In the genomic region with DNA sequence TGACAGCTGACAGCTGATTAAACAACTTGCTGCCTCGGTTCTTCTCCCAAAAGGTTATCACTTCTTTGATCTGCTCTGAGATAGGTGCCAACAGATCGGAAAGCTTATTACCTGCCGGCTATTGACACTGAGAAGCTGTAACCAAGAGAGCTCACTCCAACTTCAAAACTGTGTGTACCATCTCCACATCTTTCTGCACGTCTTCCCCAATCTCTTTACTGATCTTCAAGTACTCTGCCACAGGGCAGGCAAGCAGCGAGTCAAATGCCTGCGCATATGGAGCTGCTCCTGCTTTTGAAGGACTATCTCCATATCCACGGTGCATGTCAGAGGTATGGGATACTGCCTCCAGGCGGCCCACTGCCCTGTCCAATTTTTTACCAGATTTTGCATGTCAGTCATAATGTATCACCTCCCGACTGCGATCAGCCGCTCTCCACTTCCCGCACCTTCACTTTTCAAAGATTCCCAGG, we compare ENCODE assay signal across 8 cellular contexts. TPM values are rescaled to one million over a fixed set of nuclear protein-coding genes. Genes with fewer than 3 reads are reported as not detected.
DNase-seq lines count a peak whose midpoint lies in the region; ATAC-seq, FAIRE-seq and TF ChIP-seq lines count a peak whose summit lies in the region.

No MANE protein-coding gene starts in this region.

- peak overlapping the region; percentile 84 for H3K4me3 Mint-ChIP-seq in CD8-positive, alpha-beta T cell
- H3K4me3 Mint-ChIP-seq in activated T-helper 17 cell treated with anti-CD3 and anti-CD28 coated beads, Interleukin-2, amount 50 U/mL, for 72 hours = peak overlapping the region; percentile 88

- 71% methylated on average over 12 of the region's 12 CpGs for WGBS in HepG2 (ENCODE audit: low lambda C conversion rate)

- peak overlapping the region; percentile 60; the same call in 1 of the 2 replicates for H3K4me2 ChIP-seq in HepG2 (ENCODE audit: low read depth, low read length)

- H3K9me3 ChIP-seq in CD8-positive, alpha-beta T cell (ENCODE audit: low read length) = no peaks in the 10 kb centered on the region
- no peaks in the 10 kb centered on the region; the same call in 1 of the 2 replicates for H3K9me3 ChIP-seq in HepG2 (ENCODE audit: low read length)
- no peaks in the 10 kb centered on the region for H3K9me3 ChIP-seq in uterus

- CTCF ChIA-PET in CD8-positive, alpha-beta T cell (lab: Charles Lee) = interaction anchor here (1.1 kb wide), 1 partner anchor 43 kb away, joined by 4 read pairs; a partner anchor contains a TSS
- CTCF ChIA-PET in HepG2 (lab: Yijun Ruan, JAX; ENCODE audit: low intra/inter-chr PET ratio, low total read pairs) = no interaction called here

- no peak for TF ChIP-seq EP300 in HepG2 (IDR thresholded peaks at IDR 0.05; ENCODE audit: low read depth in 2 of 2, low read length in 2 of 2)
- no peak for TF ChIP-seq EP300 in HepG2 (CRISPR knock-in tag; IDR thresholded peaks at IDR 0.05; ENCODE audit: borderline replicate concordance)

- intact Hi-C loops in CD8-positive, alpha-beta T cell (cut with DNase I, micrococcal nuclease) = loop anchor here (1.0 to 2.0 kb wide), 5 partner anchors 31 to 1054 kb away; a partner anchor contains a TSS
- intact Hi-C loops in HepG2 (cut with micrococcal nuclease; ENCODE audit: unreplicated experiment) = no loop called here
- intact Hi-C loops in uterus (cut with DNase I; ENCODE audit: low total_unique reads) = no loop called here

- peak overlapping the region; percentile 81 for H3K27ac Mint-ChIP-seq in CD8-positive, alpha-beta T cell
- H3K27ac Mint-ChIP-seq in activated T-helper 17 cell treated with anti-CD3 and anti-CD28 coated beads, Interleukin-2, amount 50 U/mL, for 72 hours = no peak overlapping the region

- no peak for TF ChIP-seq POLR2A in HepG2 (IDR thresholded peaks at IDR 0.05; ENCODE audit: insufficient read depth in 1 of 2, low read depth in 2 of 2, low read length in 2 of 2)
- TF ChIP-seq POLR2A in uterus (IDR thresholded peaks at IDR 0.05) = no peak

- TF ChIP-seq CTCF in CD8-positive, alpha-beta T cell (IDR thresholded peaks at IDR 0.05) = no peak
- TF ChIP-seq CTCF in HepG2 (CRISPR knock-in tag; IDR thresholded peaks at IDR 0.05) = no peak
- peak in 1 of 4 experiments; percentile 4 for TF ChIP-seq CTCF in uterus (IDR thresholded peaks at IDR 0.05)

- no peak overlapping the region for H3K9ac ChIP-seq in HepG2 (ENCODE audit: insufficient read depth, low read depth, low read length)

- H3K4me1 Mint-ChIP-seq in CD8-positive, alpha-beta T cell (ENCODE audit: low read depth) = peaks cover 33% of the 10 kb centered on the region
- peaks cover 27% of the 10 kb centered on the region for H3K4me1 Mint-ChIP-seq in activated T-helper 17 cell treated with anti-CD3 and anti-CD28 coated beads, Interleukin-2, amount 50 U/mL, for 72 hours

- H3K9me3 Mint-ChIP-seq in CD8-positive, alpha-beta T cell = peaks cover 3% of the 10 kb centered on the region
- H3K9me3 Mint-ChIP-seq in activated T-helper 17 cell treated with anti-CD3 and anti-CD28 coated beads, Interleukin-2, amount 50 U/mL, for 72 hours = peaks cover 4% of the 10 kb centered on the region

- H3K27me3 Mint-ChIP-seq in CD8-positive, alpha-beta T cell (ENCODE audit: low read depth) = no peaks in the 10 kb centered on the region
- H3K27me3 Mint-ChIP-seq in activated T-helper 17 cell treated with anti-CD3 and anti-CD28 coated beads, Interleukin-2, amount 50 U/mL, for 72 hours = no peaks in the 10 kb centered on the region

- no peaks in the 10 kb centered on the region for H3K27me3 ChIP-seq in CD8-positive, alpha-beta T cell (ENCODE audit: insufficient read depth, low read length)
- 0 out of 5 replicates have a peak, but pooled peaks cover 0 to 1% of the 10 kb centered on the region in 2 experiments for H3K27me3 ChIP-seq in HepG2 (ENCODE audit: control insufficient read depth in 1 of 2, insufficient read depth in 2 of 2, low read length in 2 of 2)
- H3K27me3 ChIP-seq in uterus = no peaks in the 10 kb centered on the region

- no peaks in the 10 kb centered on the region for H4K20me1 ChIP-seq in HepG2 (ENCODE audit: insufficient read depth, low read length)

- no peak for ATAC-seq in CD8-positive, alpha-beta T cell
- peak; percentile 3 for ATAC-seq in HG02588 (IDR thresholded peaks at IDR 0.05; ENCODE audit: unreplicated experiment)
- peak; percentile 31 for ATAC-seq in activated T-helper 17 cell treated with anti-CD3 and anti-CD28 coated beads, Interleukin-2, amount 50 U/mL, for 72 hours (replicated peaks)
- ATAC-seq in HepG2 = peak; percentile 50
- no peak for ATAC-seq in HG03159 (IDR thresholded peaks at IDR 0.05; ENCODE audit: unreplicated experiment)
- no peak for ATAC-seq in HG03095 (IDR thresholded peaks at IDR 0.05; ENCODE audit: unreplicated experiment)

- H3K27ac ChIP-seq in CD8-positive, alpha-beta T cell (ENCODE audit: low read depth, low read length) = no peak overlapping the region
- H3K27ac ChIP-seq in HepG2 (ENCODE audit: extremely low read length, insufficient read depth, low read length) (no peak overlapping the region), uterus (peak overlapping the region; percentile 44 to 78), caudate nucleus (ENCODE audit: low read depth, low read length) (no peak overlapping the region)

- peaks cover 15% of the 10 kb centered on the region for H3K4me1 ChIP-seq in CD8-positive, alpha-beta T cell (ENCODE audit: insufficient read depth, low read length)
- peaks cover 7% of the 10 kb centered on the region for H3K4me1 ChIP-seq in HepG2 (ENCODE audit: insufficient read depth, low read length)
- no peaks in the 10 kb centered on the region for H3K4me1 ChIP-seq in uterus

- H3K4me3 ChIP-seq in CD8-positive, alpha-beta T cell (ENCODE audit: low read depth, low read length) = peak overlapping the region; percentile 62
- H3K4me3 ChIP-seq in HepG2 (replicated peaks in 1 of 3; ENCODE audit: insufficient read depth in 1 of 3, low read depth in 2 of 3, low read length in 3 of 3) = no peak overlapping the region; a peak in 1 of 6 replicates
- peak overlapping the region; percentile 51 to 93 for H3K4me3 ChIP-seq in uterus

- DNase-seq in CD8-positive, alpha-beta T cell = no peak
- no peak for DNase-seq in HepG2 (ENCODE audit: low spot score)
- no peak for DNase-seq in uterus
- no peak for DNase-seq in caudate nucleus (lab: John Stamatoyannopoulos, UW)

- H2AFZ ChIP-seq in HepG2 (ENCODE audit: low read length) = no peak overlapping the region

- peaks cover 3% of the 10 kb centered on the region for H3K36me3 ChIP-seq in CD8-positive, alpha-beta T cell (ENCODE audit: insufficient read depth, low read length)
- H3K36me3 ChIP-seq in HepG2 (replicated peaks in 1 of 2; ENCODE audit: control insufficient read depth in 1 of 2, insufficient read depth in 2 of 2, low read length in 2 of 2) = no peaks in the 10 kb centered on the region
- no peaks in the 10 kb centered on the region for H3K36me3 ChIP-seq in uterus

- no peak for FAIRE-seq in HepG2 (lab: Jason Lieb, UNC)

- TF ChIP-seq RAD21 in HepG2 (CRISPR knock-in tag; IDR thresholded peaks at IDR 0.05) = no peak

- BruUV-seq in HepG2 (replicated peaks; lab: Mats Ljungman, UMichigan) = no TSS peak

- in situ Hi-C loops in HepG2 (cut with HindIII; ENCODE audit: extremely low pct_ligation_motif_present, low pct_unique_long_range_greater_than_20kb) = no loop called here

- H3K79me2 ChIP-seq in HepG2 (ENCODE audit: insufficient read depth, low read length) = no peaks in the 10 kb centered on the region

- POLR2A ChIA-PET in CD8-positive, alpha-beta T cell (lab: Charles Lee) = interaction anchor here (1.2 to 1.7 kb wide), 3 partner anchors 11 to 43 kb away, joined by 3 to 13 read pairs (median 4); a partner anchor contains a TSS
- POLR2A ChIA-PET in HepG2 (lab: Yijun Ruan, JAX) = no interaction called here

- H3K36me3 Mint-ChIP-seq in CD8-positive, alpha-beta T cell = peaks cover 27% of the 10 kb centered on the region
- peaks cover 31% of the 10 kb centered on the region for H3K36me3 Mint-ChIP-seq in activated T-helper 17 cell treated with anti-CD3 and anti-CD28 coated beads, Interleukin-2, amount 50 U/mL, for 72 hours (ENCODE audit: low read depth)

RNA-seq across cellular contexts. Expression of a gene that starts 0.4 kb away (rescaled TPM):
- total RNA-seq in CD8-positive, alpha-beta T cell = 1 to 10 TPM in 1 of 2 experiments, under 1 TPM in 1; 0.92 to 1.2 TPM
- 1 to 10 TPM; 3.8 to 4.3 TPM for total RNA-seq in activated T-helper 17 cell treated with anti-CD3 and anti-CD28 coated beads, Interleukin-2, amount 50 U/mL, for 72 hours
- total RNA-seq in HepG2 (2016; rRNA removed; fragmentation: Illumina TruSeq; extraction: Trizol) = 3.3 and 3.4 TPM in 2 replicates
- total RNA-seq in HepG2 (2016; cell fraction: cytosol; rRNA removed; fragmentation: Illumina TruSeq; extraction: Trizol; ENCODE audit: low read depth) = 0.97 and 1.9 TPM in 2 replicates
- total RNA-seq in HepG2 (2016; cell fraction: insoluble cytoplasmic fraction; rRNA removed; fragmentation: Illumina TruSeq; extraction: Trizol) = 2.9 and 3.2 TPM in 2 replicates
- 3.1 and 3.6 TPM in 2 replicates for total RNA-seq in HepG2 (2016; cell fraction: membrane; rRNA removed; fragmentation: Illumina TruSeq; extraction: Trizol)
- total RNA-seq in HepG2 (2016; cell fraction: nucleus; rRNA removed; fragmentation: Illumina TruSeq; extraction: Trizol) = 5.2 TPM in 2 replicates
- polyA plus RNA-seq in HepG2 (2011; rRNA removed) = 1.1 and 1.4 TPM in 2 replicates
- polyA plus RNA-seq in HepG2 (2011; cell fraction: cytosol; rRNA removed) = 0.65 and 0.67 TPM in 2 replicates
- 2.5 and 2.7 TPM in 2 replicates for polyA plus RNA-seq in HepG2 (2011; cell fraction: nucleus; rRNA removed)
- 1.2 TPM in 2 replicates for polyA plus RNA-seq in HepG2 (2012)
- 0.35 and 0.65 TPM in 2 replicates for polyA plus RNA-seq in HepG2 (2016; cell fraction: cytosol; fragmentation: Illumina TruSeq; extraction: Trizol; ENCODE audit: low read depth)
- polyA plus RNA-seq in HepG2 (2016; cell fraction: insoluble cytoplasmic fraction; fragmentation: Illumina TruSeq; extraction: Trizol; ENCODE audit: low read depth) = 2.3 and 2.4 TPM in 2 replicates
- polyA plus RNA-seq in HepG2 (2016; cell fraction: membrane; fragmentation: Illumina TruSeq; extraction: Trizol; ENCODE audit: low read depth) = 0.63 and 0.69 TPM in 2 replicates
- 4.1 and 5.5 TPM in 2 replicates for polyA plus RNA-seq in HepG2 (2016; cell fraction: nucleus; fragmentation: Illumina TruSeq; extraction: Trizol; ENCODE audit: insufficient read depth, low read depth)
- polyA minus RNA-seq in HepG2 (2011; rRNA and poly(A)+ RNA removed; ENCODE audit: low replicate concordance) = 2.0 and 7.2 TPM in 2 replicates
- polyA minus RNA-seq in HepG2 (2011; cell fraction: cytosol; rRNA and poly(A)+ RNA removed) = 1.2 and 2.4 TPM in 2 replicates
- 3.1 and 8.0 TPM in 2 replicates for polyA minus RNA-seq in HepG2 (2011; cell fraction: nucleus; rRNA and poly(A)+ RNA removed)
- total RNA-seq in uterus = 1 to 10 TPM in 3 of 4 donors, not detected in 1; 1.3 to 9.5 (median 6.8) TPM

RNA-seq across cellular contexts. Expression of a gene that starts 31.5 kb away (rescaled TPM):
- total RNA-seq in CD8-positive, alpha-beta T cell = 1 to 10 TPM in 1 of 2 experiments, under 1 TPM in 1; 0.75 to 1.1 TPM
- 1 to 10 TPM; 1.0 to 1.8 TPM for total RNA-seq in activated T-helper 17 cell treated with anti-CD3 and anti-CD28 coated beads, Interleukin-2, amount 50 U/mL, for 72 hours
- not detected in 2 replicates for total RNA-seq in HepG2 (2016; rRNA removed; fragmentation: Illumina TruSeq; extraction: Trizol)
- not detected in 2 replicates for total RNA-seq in HepG2 (2016; cell fraction: cytosol; rRNA removed; fragmentation: Illumina TruSeq; extraction: Trizol; ENCODE audit: low read depth)
- total RNA-seq in HepG2 (2016; cell fraction: insoluble cytoplasmic fraction; rRNA removed; fragmentation: Illumina TruSeq; extraction: Trizol) = not detected in 2 replicates
- total RNA-seq in HepG2 (2016; cell fraction: membrane; rRNA removed; fragmentation: Illumina TruSeq; extraction: Trizol) = not detected in 2 replicates
- total RNA-seq in HepG2 (2016; cell fraction: nucleus; rRNA removed; fragmentation: Illumina TruSeq; extraction: Trizol) = not detected in 2 replicates
- polyA plus RNA-seq in HepG2 (2011; rRNA removed) = 0.05 TPM in 1 of 2 replicates, not detected in the other
- not detected in 2 replicates for polyA plus RNA-seq in HepG2 (2011; cell fraction: cytosol; rRNA removed)
- polyA plus RNA-seq in HepG2 (2011; cell fraction: nucleus; rRNA removed) = not detected in 2 replicates
- polyA plus RNA-seq in HepG2 (2012) = not detected in 2 replicates
- not detected in 2 replicates for polyA plus RNA-seq in HepG2 (2016; cell fraction: cytosol; fragmentation: Illumina TruSeq; extraction: Trizol; ENCODE audit: low read depth)
- not detected in 2 replicates for polyA plus RNA-seq in HepG2 (2016; cell fraction: insoluble cytoplasmic fraction; fragmentation: Illumina TruSeq; extraction: Trizol; ENCODE audit: low read depth)
- not detected in 2 replicates for polyA plus RNA-seq in HepG2 (2016; cell fraction: membrane; fragmentation: Illumina TruSeq; extraction: Trizol; ENCODE audit: low read depth)
- not detected in 2 replicates for polyA plus RNA-seq in HepG2 (2016; cell fraction: nucleus; fragmentation: Illumina TruSeq; extraction: Trizol; ENCODE audit: insufficient read depth, low read depth)
- polyA minus RNA-seq in HepG2 (2011; rRNA and poly(A)+ RNA removed; ENCODE audit: low replicate concordance) = 13.3 TPM in 1 of 2 replicates, not detected in the other
- not detected in 2 replicates for polyA minus RNA-seq in HepG2 (2011; cell fraction: cytosol; rRNA and poly(A)+ RNA removed)
- not detected in 2 replicates for polyA minus RNA-seq in HepG2 (2011; cell fraction: nucleus; rRNA and poly(A)+ RNA removed)
- 10 to 100 TPM in 1 of 4 donors, 1 to 10 TPM in 3; 1.8 to 14.4 (median 8.0) TPM for total RNA-seq in uterus

RNA-seq across cellular contexts. Expression of a gene that starts 42.8 kb away (rescaled TPM):
- total RNA-seq in CD8-positive, alpha-beta T cell = 10 to 100 TPM; 17.4 to 18.9 TPM
- total RNA-seq in activated T-helper 17 cell treated with anti-CD3 and anti-CD28 coated beads, Interleukin-2, amount 50 U/mL, for 72 hours = 1 to 10 TPM; 6.5 to 7.9 TPM
- total RNA-seq in HepG2 (2016; rRNA removed; fragmentation: Illumina TruSeq; extraction: Trizol) (16.9 and 18.0 TPM in 2 replicates), uterus (10 to 100 TPM; 51.2 to 83.5 (median 67.0) TPM)
- total RNA-seq in HepG2 (2016; cell fraction: cytosol; rRNA removed; fragmentation: Illumina TruSeq; extraction: Trizol; ENCODE audit: low read depth) = 30.1 and 34.6 TPM in 2 replicates
- 12.6 and 14.4 TPM in 2 replicates for total RNA-seq in HepG2 (2016; cell fraction: insoluble cytoplasmic fraction; rRNA removed; fragmentation: Illumina TruSeq; extraction: Trizol)
- total RNA-seq in HepG2 (2016; cell fraction: membrane; rRNA removed; fragmentation: Illumina TruSeq; extraction: Trizol) = 38.2 and 44.1 TPM in 2 replicates
- 8.3 and 10.0 TPM in 2 replicates for total RNA-seq in HepG2 (2016; cell fraction: nucleus; rRNA removed; fragmentation: Illumina TruSeq; extraction: Trizol)
- 12.5 and 12.7 TPM in 2 replicates for polyA plus RNA-seq in HepG2 (2011; rRNA removed)
- 6.1 and 9.4 TPM in 2 replicates for polyA plus RNA-seq in HepG2 (2011; cell fraction: cytosol; rRNA removed)
- polyA plus RNA-seq in HepG2 (2011; cell fraction: nucleus; rRNA removed) = 8.5 and 12.5 TPM in 2 replicates
- polyA plus RNA-seq in HepG2 (2012) = 7.3 and 8.5 TPM in 2 replicates
- polyA plus RNA-seq in HepG2 (2016; cell fraction: cytosol; fragmentation: Illumina TruSeq; extraction: Trizol; ENCODE audit: low read depth) = 30.5 and 38.2 TPM in 2 replicates
- polyA plus RNA-seq in HepG2 (2016; cell fraction: insoluble cytoplasmic fraction; fragmentation: Illumina TruSeq; extraction: Trizol; ENCODE audit: low read depth) = 13.8 and 16.9 TPM in 2 replicates
- polyA plus RNA-seq in HepG2 (2016; cell fraction: membrane; fragmentation: Illumina TruSeq; extraction: Trizol; ENCODE audit: low read depth) = 28.0 and 35.4 TPM in 2 replicates
- 19.3 and 22.0 TPM in 2 replicates for polyA plus RNA-seq in HepG2 (2016; cell fraction: nucleus; fragmentation: Illumina TruSeq; extraction: Trizol; ENCODE audit: insufficient read depth, low read depth)
- 2.9 and 3.6 TPM in 2 replicates for polyA minus RNA-seq in HepG2 (2011; rRNA and poly(A)+ RNA removed; ENCODE audit: low replicate concordance)
- 1.5 and 1.6 TPM in 2 replicates for polyA minus RNA-seq in HepG2 (2011; cell fraction: cytosol; rRNA and poly(A)+ RNA removed)
- polyA minus RNA-seq in HepG2 (2011; cell fraction: nucleus; rRNA and poly(A)+ RNA removed) = 4.0 and 4.4 TPM in 2 replicates

Comparison
In these comparisons a context has a peak if more than half of its experiments do, and no peak if none do; other contexts are left out.
1. ATAC-seq: peak in HG02588 (single experiment), activated T-helper 17 cell treated with anti-CD3 and anti-CD28 coated beads, Interleukin-2, amount 50 U/mL, for 72 hours (single experiment) and HepG2 (single experiment); none in CD8-positive, alpha-beta T cell (single experiment), HG03159 (single experiment) and HG03095 (single experiment).
2. H3K27ac ChIP-seq: peak in uterus (2 of 2); none in CD8-positive, alpha-beta T cell (single experiment), HepG2 (single experiment) and caudate nucleus (single experiment).
3. H3K4me3 ChIP-seq: peak in CD8-positive, alpha-beta T cell (single experiment) and uterus (2 of 2); none in HepG2 (0 of 3).
4. intact Hi-C loops: an anchor here in CD8-positive, alpha-beta T cell (1.0 to 2.0 kb wide); none called in HepG2 and uterus.